In the genomic region with DNA sequence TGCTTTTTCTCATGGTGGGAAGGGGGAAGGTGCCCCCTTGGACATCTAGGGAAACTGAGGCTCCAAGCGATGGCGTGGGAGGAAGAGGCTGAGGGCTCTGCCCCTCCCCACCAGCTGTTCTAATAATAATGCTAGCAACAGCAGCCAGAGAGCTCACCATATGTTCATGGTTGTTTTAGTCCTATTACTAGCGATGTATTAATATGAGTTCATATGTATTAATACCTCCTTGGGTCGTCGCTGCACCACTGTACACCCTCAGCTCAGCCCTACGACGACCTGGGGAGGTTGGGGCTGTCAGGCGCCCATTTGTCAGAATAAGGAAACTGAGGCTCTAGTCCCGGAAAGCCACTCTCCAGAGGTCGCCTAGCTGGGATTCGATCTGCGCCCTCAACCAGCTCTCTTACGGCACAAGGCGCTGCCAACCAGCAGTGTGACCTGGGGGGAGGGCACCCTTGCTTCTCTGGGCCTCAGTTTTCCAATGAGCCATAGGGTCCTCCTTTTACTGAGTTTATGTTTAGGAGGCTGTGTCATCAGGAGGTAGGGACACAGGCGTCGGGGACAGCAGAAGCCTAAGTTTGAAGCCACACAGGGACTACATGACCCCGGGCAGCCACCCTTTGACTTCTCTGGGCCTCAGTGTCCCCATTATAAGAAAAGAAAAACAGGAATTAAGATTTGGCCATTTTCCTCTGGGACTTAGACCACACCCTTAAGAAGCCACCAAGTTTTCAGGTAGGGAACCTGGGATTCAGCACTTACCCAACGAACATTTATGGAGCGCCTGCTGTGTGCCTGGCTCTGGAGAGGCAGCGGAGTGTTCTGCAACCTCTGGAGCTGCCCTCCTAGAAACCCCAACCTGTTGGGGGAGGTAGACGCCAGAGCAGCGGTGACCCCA, we compare ENCODE assay signal across 8 cellular contexts. TPM values are rescaled to one million over a fixed set of nuclear protein-coding genes. Genes with fewer than 3 reads are reported as not detected.
DNase-seq lines count a peak whose midpoint lies in the region; ATAC-seq and TF ChIP-seq lines count a peak whose summit lies in the region.

No MANE protein-coding gene starts in this region.

- no peaks in the 10 kb centered on the region for H3K79me2 ChIP-seq in GM23338 (replicated peaks; ENCODE audit: insufficient read depth)

- peak overlapping the region; percentile 74 for H2AFZ ChIP-seq in GM23338

- H3K4me2 ChIP-seq in GM23338, result peak overlapping the region; percentile 83

- H3K4me3 Mint-ChIP-seq in GM23338, result peak overlapping the region; percentile 68
- H3K4me3 Mint-ChIP-seq in stimulated activated effector memory CD8-positive, alpha-beta T cell treated with anti-CD3 and anti-CD28 coated beads, Interleukin-12 subunit alpha, Interleukin-12 subunit beta, amount 100 ng/mL, for 72 hours, result peak overlapping the region; percentile 94

- peak overlapping the region; percentile 62 for H3K4me3 ChIP-seq in GM23338
- peak overlapping the region; percentile 62 to 75 for H3K4me3 ChIP-seq in Panc1 (ENCODE audit: low read depth in 2 of 2, low read length in 2 of 2)
- peak overlapping the region; percentile 38 for H3K4me3 ChIP-seq in fibroblast of mammary gland (ENCODE audit: control insufficient read depth, low read depth, low read length)

- no peaks in the 10 kb centered on the region for H3K9me3 ChIP-seq in Panc1 (ENCODE audit: control insufficient read depth, insufficient read depth, low read depth, low read length)

- H3K27me3 ChIP-seq in GM23338 (ENCODE audit: insufficient read depth), result peaks cover 16% of the 10 kb centered on the region; the same call in 1 of the 2 replicates
- H3K27me3 ChIP-seq in Panc1 (ENCODE audit: control insufficient read depth, insufficient read depth, low read length), result no peaks in the 10 kb centered on the region

- TSS peak; percentile 72 for BruUV-seq in Panc1 (replicated peaks; lab: Mats Ljungman, UMichigan)

- peaks cover 11% of the 10 kb centered on the region; the same call in 1 of the 2 replicates for H3K4me1 ChIP-seq in GM23338 (ENCODE audit: insufficient read depth)
- peaks cover 9% of the 10 kb centered on the region; the same call in 1 of the 2 replicates for H3K4me1 ChIP-seq in Panc1 (ENCODE audit: control insufficient read depth, insufficient read depth, low read length)

- in situ Hi-C loops in Panc1 (cut with HindIII; ENCODE audit: low pct_unique_long_range_greater_than_20kb, low sequenced_read_pairs) (no loop called here), ACHN (cut with HindIII; ENCODE audit: low pct_ligation_motif_present, low pct_unique_long_range_greater_than_20kb, low sequenced_read_pairs) (no loop called here)

- no peaks in the 10 kb centered on the region for H3K36me3 Mint-ChIP-seq in GM23338 (ENCODE audit: low read depth)
- H3K36me3 Mint-ChIP-seq in stimulated activated effector memory CD8-positive, alpha-beta T cell treated with anti-CD3 and anti-CD28 coated beads, Interleukin-12 subunit alpha, Interleukin-12 subunit beta, amount 100 ng/mL, for 72 hours, result peaks cover 43% of the 10 kb centered on the region

- peaks cover 22% of the 10 kb centered on the region for H3K27me3 Mint-ChIP-seq in GM23338 (ENCODE audit: insufficient read depth, low read depth, poor library complexity)

- ATAC-seq in GM23338 (no peak), Panc1 (peak; percentile 41; the same call in 1 of the 2 replicates), GM21367 (IDR thresholded peaks at IDR 0.05; ENCODE audit: unreplicated experiment) (no peak)
- peak; percentile 23 for ATAC-seq in stimulated activated effector memory CD8-positive, alpha-beta T cell treated with anti-CD3 and anti-CD28 coated beads, Interleukin-12 subunit alpha, Interleukin-12 subunit beta, amount 100 ng/mL, for 72 hours

- no peaks in the 10 kb centered on the region; the same call in 2 of the 3 replicates for H3K9me3 Mint-ChIP-seq in GM23338
- H3K9me3 Mint-ChIP-seq in stimulated activated effector memory CD8-positive, alpha-beta T cell treated with anti-CD3 and anti-CD28 coated beads, Interleukin-12 subunit alpha, Interleukin-12 subunit beta, amount 100 ng/mL, for 72 hours, result no peaks in the 10 kb centered on the region

- peaks cover 8% of the 10 kb centered on the region; the same call in 1 of the 2 replicates for H3F3A ChIP-seq in GM23338 (replicated peaks; ENCODE audit: low read depth)

- POLR2A ChIA-PET in Panc1 (lab: Charles Lee), result no interaction called here

- peaks cover 13% of the 10 kb centered on the region for H3K4me1 Mint-ChIP-seq in GM23338
- peaks cover 37% of the 10 kb centered on the region for H3K4me1 Mint-ChIP-seq in stimulated activated effector memory CD8-positive, alpha-beta T cell treated with anti-CD3 and anti-CD28 coated beads, Interleukin-12 subunit alpha, Interleukin-12 subunit beta, amount 100 ng/mL, for 72 hours

- no peak overlapping the region for H3K27ac ChIP-seq in GM23338 (ENCODE audit: low read depth)
- H3K27ac ChIP-seq in Panc1 (ENCODE audit: low read length), result no peak overlapping the region

- CTCF ChIA-PET in Panc1 (lab: Charles Lee), result interaction anchor here (0.5 to 0.6 kb wide), 2 partner anchors 12 to 174 kb away, joined by 4 to 5 read pairs; partner anchors contain the start of gene IL12RB1

- H3K36me3 ChIP-seq in GM23338 (ENCODE audit: insufficient read depth) (no peaks in the 10 kb centered on the region), Panc1 (ENCODE audit: control insufficient read depth, insufficient read depth, low read length) (no peaks in the 10 kb centered on the region)

- DNase-seq in GM23338 (ENCODE audit: low spot score) (no peak), Panc1 (ENCODE audit: low read depth, low spot score) (no peak), fibroblast of mammary gland (ENCODE audit: low read depth) (no peak), ACHN (no peak), COLO829 (ENCODE audit: low spot score) (no peak), iPS-NIHi11 (ENCODE audit: low spot score) (no peak)
- DNase-seq in stimulated activated effector memory CD8-positive, alpha-beta T cell treated with anti-CD3 and anti-CD28 coated beads, Interleukin-12 subunit alpha, Interleukin-12 subunit beta, amount 100 ng/mL, for 72 hours (ENCODE audit: low spot score in 2 of 2), result no peak

- no peaks in the 10 kb centered on the region for H3K9me2 ChIP-seq in GM23338 (ENCODE audit: insufficient read depth)

- intact Hi-C loops in Panc1 (cut with micrococcal nuclease; ENCODE audit: unreplicated experiment), result no loop called here

- no peak for TF ChIP-seq CTCF in GM23338 (conservative IDR thresholded peaks at IDR 0.05; ENCODE audit: low read depth in 2 of 2)
- no peak for TF ChIP-seq CTCF in Panc1 (IDR thresholded peaks at IDR 0.05)
- TF ChIP-seq CTCF in fibroblast of mammary gland (conservative IDR thresholded peaks at IDR 0.05; ENCODE audit: control insufficient read depth, insufficient read depth, low read depth, low read length), result no peak

- H3K27ac Mint-ChIP-seq in GM23338, result no peak overlapping the region
- H3K27ac Mint-ChIP-seq in stimulated activated effector memory CD8-positive, alpha-beta T cell treated with anti-CD3 and anti-CD28 coated beads, Interleukin-12 subunit alpha, Interleukin-12 subunit beta, amount 100 ng/mL, for 72 hours, result peak overlapping the region; percentile 95

- H4K20me1 ChIP-seq in GM23338 (replicated peaks; ENCODE audit: insufficient read depth), result no peaks in the 10 kb centered on the region

TF ChIP-seq in GM23338, 12 proteins besides CTCF, POLR2A, EP300 and RAD21 (continues in another document):
- TF ChIP-seq ZNF114 (CRISPR knock-in tag; IDR thresholded peaks at IDR 0.05) (no peak), STAT1 (IDR thresholded peaks at IDR 0.05; ENCODE audit: unreplicated experiment) (no peak), NANOG (IDR thresholded peaks at IDR 0.05; ENCODE audit: borderline replicate concordance) (no peak), JUNB (IDR thresholded peaks at IDR 0.05; ENCODE audit: unreplicated experiment) (no peak), EZH2phosphoT487 (IDR thresholded peaks at IDR 0.05; ENCODE audit: unreplicated experiment) (no peak), EZH2 (IDR thresholded peaks at IDR 0.05; ENCODE audit: low read depth, unreplicated experiment) (no peak), ZNF331 (CRISPR knock-in tag; IDR thresholded peaks at IDR 0.05; ENCODE audit: low read depth) (no peak)
- TF ChIP-seq, protein P1, sequence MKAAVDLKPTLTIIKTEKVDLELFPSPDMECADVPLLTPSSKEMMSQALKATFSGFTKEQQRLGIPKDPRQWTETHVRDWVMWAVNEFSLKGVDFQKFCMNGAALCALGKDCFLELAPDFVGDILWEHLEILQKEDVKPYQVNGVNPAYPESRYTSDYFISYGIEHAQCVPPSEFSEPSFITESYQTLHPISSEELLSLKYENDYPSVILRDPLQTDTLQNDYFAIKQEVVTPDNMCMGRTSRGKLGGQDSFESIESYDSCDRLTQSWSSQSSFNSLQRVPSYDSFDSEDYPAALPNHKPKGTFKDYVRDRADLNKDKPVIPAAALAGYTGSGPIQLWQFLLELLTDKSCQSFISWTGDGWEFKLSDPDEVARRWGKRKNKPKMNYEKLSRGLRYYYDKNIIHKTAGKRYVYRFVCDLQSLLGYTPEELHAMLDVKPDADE (IDR thresholded peaks at IDR 0.05), result no peak

RNA-seq across cellular contexts. Expression of gene MAST3, which starts 0.7 kb away (rescaled TPM):
- 8.8 and 9.9 TPM in 2 replicates for total RNA-seq in GM23338 (2014; rRNA removed; shearing (Covaris generic))
- polyA plus RNA-seq in GM23338 (2016; fragmentation: Nextera tagmentation; extraction: Ambion mirVana), result 5.6 and 6.3 TPM in 2 replicates
- total RNA-seq in Panc1 (2021; ENCODE audit: unreplicated experiment), result 13.1 TPM
- 12.5 TPM for polyA plus RNA-seq in Panc1 (2012; ENCODE audit: insufficient read length)

RNA-seq across cellular contexts. Expression of gene IL12RB1, which starts 11.5 kb away (rescaled TPM):
- not detected in 2 replicates for total RNA-seq in GM23338 (2014; rRNA removed; shearing (Covaris generic))
- polyA plus RNA-seq in GM23338 (2016; fragmentation: Nextera tagmentation; extraction: Ambion mirVana), result not detected in 2 replicates
- 0.36 TPM for total RNA-seq in Panc1 (2021; ENCODE audit: unreplicated experiment)
- polyA plus RNA-seq in Panc1 (2012; ENCODE audit: insufficient read length), result 0.10 TPM

RNA-seq across cellular contexts. Expression of gene PIK3R2, which starts 54.7 kb away (rescaled TPM):
- total RNA-seq in GM23338 (2014; rRNA removed; shearing (Covaris generic)), result 37.1 and 66.6 TPM in 2 replicates
- 8.5 and 9.8 TPM in 2 replicates for polyA plus RNA-seq in GM23338 (2016; fragmentation: Nextera tagmentation; extraction: Ambion mirVana)
- total RNA-seq in Panc1 (2021; ENCODE audit: unreplicated experiment), result 37.6 TPM
- 67.7 TPM for polyA plus RNA-seq in Panc1 (2012; ENCODE audit: insufficient read length)

Comparison
In these comparisons a context has a peak if more than half of its experiments do, and no peak if none do; other contexts are left out.
1. ATAC-seq: peak in Panc1 (single experiment) and stimulated activated effector memory CD8-positive, alpha-beta T cell treated with anti-CD3 and anti-CD28 coated beads, Interleukin-12 subunit alpha, Interleukin-12 subunit beta, amount 100 ng/mL, for 72 hours (single experiment); none in GM23338 (single experiment) and GM21367 (single experiment).
2. Peak in every context shown above with its lines, with median percentiles within 50 percentile points of each other: H3K4me3 ChIP-seq.